1 cellular context compared by ENCODE assay signal in the genomic region with DNA sequence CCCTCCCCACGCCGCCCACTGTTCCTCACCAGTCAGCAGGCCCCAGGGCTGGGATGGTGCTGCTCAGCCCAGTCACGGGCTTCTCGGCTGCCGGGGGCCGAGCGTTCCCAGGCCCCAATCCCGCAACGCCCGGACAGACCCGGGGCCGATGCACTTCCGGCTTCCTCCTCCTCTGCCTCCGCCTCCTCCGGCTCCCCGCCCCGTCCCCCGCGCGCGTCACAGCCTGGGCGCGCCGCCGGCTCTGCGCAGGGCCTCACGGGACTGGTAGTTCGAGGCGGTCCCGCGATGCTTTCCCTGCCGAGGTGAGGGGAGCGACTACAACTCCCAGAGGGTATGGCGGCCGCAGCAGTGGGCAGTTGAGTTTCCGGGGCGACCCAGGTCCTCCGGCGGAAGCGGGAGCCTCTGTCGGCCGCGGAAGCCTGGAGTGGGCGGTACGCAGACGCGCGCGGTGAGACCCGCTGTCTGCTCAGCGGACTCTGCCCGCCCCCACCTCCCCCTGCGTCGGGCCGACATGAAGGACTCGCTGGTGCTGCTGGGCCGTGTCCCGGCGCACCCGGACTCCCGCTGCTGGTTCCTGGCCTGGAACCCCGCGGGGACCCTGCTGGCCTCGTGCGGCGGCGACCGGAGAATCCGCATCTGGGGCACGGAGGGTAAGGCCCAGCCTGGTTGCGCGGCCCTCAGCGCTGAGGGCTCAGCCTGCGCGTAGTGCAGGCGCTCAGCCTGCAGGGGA.
A peak's percentile ranks its signal among the peaks of the same experiment; 100 is the strongest.
TF ChIP-seq lines count a peak whose summit lies in the region.

A gene (plus strand): TSS at position 386 of the 730 bp plus-strand sequence. CDS start 126 bp downstream, at position 512.
A gene with protein sequence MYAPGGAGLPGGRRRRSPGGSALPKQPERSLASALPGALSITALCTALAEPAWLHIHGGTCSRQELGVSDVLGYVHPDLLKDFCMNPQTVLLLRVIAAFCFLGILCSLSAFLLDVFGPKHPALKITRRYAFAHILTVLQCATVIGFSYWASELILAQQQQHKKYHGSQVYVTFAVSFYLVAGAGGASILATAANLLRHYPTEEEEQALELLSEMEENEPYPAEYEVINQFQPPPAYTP (minus strand): TSS at position 158 of the 730 bp plus-strand sequence. CDS start 616 bp downstream, outside the sequence.

TF ChIP-seq in GM12878, 131 proteins besides CTCF, POLR2A, EP300 and RAD21 (continued from another document and continues in another):
- TF ChIP-seq, protein P1, sequence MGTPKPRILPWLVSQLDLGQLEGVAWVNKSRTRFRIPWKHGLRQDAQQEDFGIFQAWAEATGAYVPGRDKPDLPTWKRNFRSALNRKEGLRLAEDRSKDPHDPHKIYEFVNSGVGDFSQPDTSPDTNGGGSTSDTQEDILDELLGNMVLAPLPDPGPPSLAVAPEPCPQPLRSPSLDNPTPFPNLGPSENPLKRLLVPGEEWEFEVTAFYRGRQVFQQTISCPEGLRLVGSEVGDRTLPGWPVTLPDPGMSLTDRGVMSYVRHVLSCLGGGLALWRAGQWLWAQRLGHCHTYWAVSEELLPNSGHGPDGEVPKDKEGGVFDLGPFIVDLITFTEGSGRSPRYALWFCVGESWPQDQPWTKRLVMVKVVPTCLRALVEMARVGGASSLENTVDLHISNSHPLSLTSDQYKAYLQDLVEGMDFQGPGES (IDR thresholded peaks at IDR 0.05), result 0 out of 2 replicates have a peak, but pooled peaks have one; percentile 3
- TF ChIP-seq FOXM1 (IDR thresholded peaks at IDR 0.05; ENCODE audit: low read depth, low read length), result no peak
- peak; percentile 1 to 42; a peak in 3 of 4 replicates for TF ChIP-seq SRF (IDR thresholded peaks at IDR 0.05; ENCODE audit: low read depth in 2 of 2, low read length in 2 of 2)
- TF ChIP-seq SMC3 (IDR thresholded peaks at IDR 0.05; ENCODE audit: borderline replicate concordance, low read length), result no peak
- peak; percentile 64; the same call in 1 of the 2 replicates for TF ChIP-seq ESRRA (IDR thresholded peaks at IDR 0.05; ENCODE audit: low read length)
- no peak for TF ChIP-seq CEBPB (IDR thresholded peaks at IDR 0.05; ENCODE audit: borderline replicate concordance in 1 of 2, low read depth in 2 of 2, low read length in 2 of 2)
- TF ChIP-seq POLR2AphosphoS5 (IDR thresholded peaks at IDR 0.05; ENCODE audit: low read length), result peak; percentile 73; the same call in 1 of the 2 replicates
- no peak for TF ChIP-seq NFIC (IDR thresholded peaks at IDR 0.05; ENCODE audit: low read depth, low read length)
- TF ChIP-seq ASH2L (IDR thresholded peaks at IDR 0.05; ENCODE audit: borderline replicate concordance, low read depth), result no peak
- peak in 1 of 2 experiments; percentile 84; a peak in 3 of 4 replicates for TF ChIP-seq BHLHE40 (IDR thresholded peaks at IDR 0.05; ENCODE audit: borderline replicate concordance in 1 of 2, low read depth in 2 of 2, low read length in 1 of 2)
- peak; percentile 6; the same call in 1 of the 2 replicates for TF ChIP-seq NR2F1 (conservative IDR thresholded peaks at IDR 0.05)
- TF ChIP-seq, protein P2, sequence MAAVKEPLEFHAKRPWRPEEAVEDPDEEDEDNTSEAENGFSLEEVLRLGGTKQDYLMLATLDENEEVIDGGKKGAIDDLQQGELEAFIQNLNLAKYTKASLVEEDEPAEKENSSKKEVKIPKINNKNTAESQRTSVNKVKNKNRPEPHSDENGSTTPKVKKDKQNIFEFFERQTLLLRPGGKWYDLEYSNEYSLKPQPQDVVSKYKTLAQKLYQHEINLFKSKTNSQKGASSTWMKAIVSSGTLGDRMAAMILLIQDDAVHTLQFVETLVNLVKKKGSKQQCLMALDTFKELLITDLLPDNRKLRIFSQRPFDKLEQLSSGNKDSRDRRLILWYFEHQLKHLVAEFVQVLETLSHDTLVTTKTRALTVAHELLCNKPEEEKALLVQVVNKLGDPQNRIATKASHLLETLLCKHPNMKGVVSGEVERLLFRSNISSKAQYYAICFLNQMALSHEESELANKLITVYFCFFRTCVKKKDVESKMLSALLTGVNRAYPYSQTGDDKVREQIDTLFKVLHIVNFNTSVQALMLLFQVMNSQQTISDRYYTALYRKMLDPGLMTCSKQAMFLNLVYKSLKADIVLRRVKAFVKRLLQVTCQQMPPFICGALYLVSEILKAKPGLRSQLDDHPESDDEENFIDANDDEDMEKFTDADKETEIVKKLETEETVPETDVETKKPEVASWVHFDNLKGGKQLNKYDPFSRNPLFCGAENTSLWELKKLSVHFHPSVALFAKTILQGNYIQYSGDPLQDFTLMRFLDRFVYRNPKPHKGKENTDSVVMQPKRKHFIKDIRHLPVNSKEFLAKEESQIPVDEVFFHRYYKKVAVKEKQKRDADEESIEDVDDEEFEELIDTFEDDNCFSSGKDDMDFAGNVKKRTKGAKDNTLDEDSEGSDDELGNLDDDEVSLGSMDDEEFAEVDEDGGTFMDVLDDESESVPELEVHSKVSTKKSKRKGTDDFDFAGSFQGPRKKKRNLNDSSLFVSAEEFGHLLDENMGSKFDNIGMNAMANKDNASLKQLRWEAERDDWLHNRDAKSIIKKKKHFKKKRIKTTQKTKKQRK (IDR thresholded peaks at IDR 0.05; ENCODE audit: low read depth, low read length), result no peak
- TF ChIP-seq TCF12 (IDR thresholded peaks at IDR 0.05; ENCODE audit: low read depth, low read length), result 0 out of 2 replicates have a peak, but pooled peaks have one; percentile 5
- TF ChIP-seq CBFB (IDR thresholded peaks at IDR 0.05; ENCODE audit: low read depth), result 0 out of 2 replicates have a peak, but pooled peaks have one; percentile 37
- no peak for TF ChIP-seq SMAD1 (IDR thresholded peaks at IDR 0.05; ENCODE audit: low read depth, partially characterized antibody)
- TF ChIP-seq, protein P3, sequence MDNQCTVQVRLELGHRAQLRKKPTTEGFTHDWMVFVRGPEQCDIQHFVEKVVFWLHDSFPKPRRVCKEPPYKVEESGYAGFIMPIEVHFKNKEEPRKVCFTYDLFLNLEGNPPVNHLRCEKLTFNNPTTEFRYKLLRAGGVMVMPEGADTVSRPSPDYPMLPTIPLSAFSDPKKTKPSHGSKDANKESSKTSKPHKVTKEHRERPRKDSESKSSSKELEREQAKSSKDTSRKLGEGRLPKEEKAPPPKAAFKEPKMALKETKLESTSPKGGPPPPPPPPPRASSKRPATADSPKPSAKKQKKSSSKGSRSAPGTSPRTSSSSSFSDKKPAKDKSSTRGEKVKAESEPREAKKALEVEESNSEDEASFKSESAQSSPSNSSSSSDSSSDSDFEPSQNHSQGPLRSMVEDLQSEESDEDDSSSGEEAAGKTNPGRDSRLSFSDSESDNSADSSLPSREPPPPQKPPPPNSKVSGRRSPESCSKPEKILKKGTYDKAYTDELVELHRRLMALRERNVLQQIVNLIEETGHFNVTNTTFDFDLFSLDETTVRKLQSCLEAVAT (IDR thresholded peaks at IDR 0.05), result no peak
- TF ChIP-seq HDAC6 (IDR thresholded peaks at IDR 0.05; ENCODE audit: unreplicated experiment), result no peak
- peak; percentile 60 for TF ChIP-seq SMAD5 (IDR thresholded peaks at IDR 0.05; ENCODE audit: low read depth)
- TF ChIP-seq POLR2AphosphoS2 (IDR thresholded peaks at IDR 0.05; ENCODE audit: low read depth, low read length), result peak; percentile 51; the same call in 1 of the 2 replicates
- peak; percentile 78 for TF ChIP-seq RUNX3 (IDR thresholded peaks at IDR 0.05; ENCODE audit: low read length)
- TF ChIP-seq MYC (IDR thresholded peaks at IDR 0.05; ENCODE audit: insufficient read depth, insufficient read length, insufficient replicate concordance, low read length, severe bottlenecking), result peak; percentile 20
- TF ChIP-seq ATF7 (IDR thresholded peaks at IDR 0.05; ENCODE audit: low read depth), result no peak; the same call in none of the 2 replicates
- peak; percentile 78 for TF ChIP-seq BRCA1 (IDR thresholded peaks at IDR 0.05; ENCODE audit: low read depth, low read length)
- TF ChIP-seq, protein P4, sequence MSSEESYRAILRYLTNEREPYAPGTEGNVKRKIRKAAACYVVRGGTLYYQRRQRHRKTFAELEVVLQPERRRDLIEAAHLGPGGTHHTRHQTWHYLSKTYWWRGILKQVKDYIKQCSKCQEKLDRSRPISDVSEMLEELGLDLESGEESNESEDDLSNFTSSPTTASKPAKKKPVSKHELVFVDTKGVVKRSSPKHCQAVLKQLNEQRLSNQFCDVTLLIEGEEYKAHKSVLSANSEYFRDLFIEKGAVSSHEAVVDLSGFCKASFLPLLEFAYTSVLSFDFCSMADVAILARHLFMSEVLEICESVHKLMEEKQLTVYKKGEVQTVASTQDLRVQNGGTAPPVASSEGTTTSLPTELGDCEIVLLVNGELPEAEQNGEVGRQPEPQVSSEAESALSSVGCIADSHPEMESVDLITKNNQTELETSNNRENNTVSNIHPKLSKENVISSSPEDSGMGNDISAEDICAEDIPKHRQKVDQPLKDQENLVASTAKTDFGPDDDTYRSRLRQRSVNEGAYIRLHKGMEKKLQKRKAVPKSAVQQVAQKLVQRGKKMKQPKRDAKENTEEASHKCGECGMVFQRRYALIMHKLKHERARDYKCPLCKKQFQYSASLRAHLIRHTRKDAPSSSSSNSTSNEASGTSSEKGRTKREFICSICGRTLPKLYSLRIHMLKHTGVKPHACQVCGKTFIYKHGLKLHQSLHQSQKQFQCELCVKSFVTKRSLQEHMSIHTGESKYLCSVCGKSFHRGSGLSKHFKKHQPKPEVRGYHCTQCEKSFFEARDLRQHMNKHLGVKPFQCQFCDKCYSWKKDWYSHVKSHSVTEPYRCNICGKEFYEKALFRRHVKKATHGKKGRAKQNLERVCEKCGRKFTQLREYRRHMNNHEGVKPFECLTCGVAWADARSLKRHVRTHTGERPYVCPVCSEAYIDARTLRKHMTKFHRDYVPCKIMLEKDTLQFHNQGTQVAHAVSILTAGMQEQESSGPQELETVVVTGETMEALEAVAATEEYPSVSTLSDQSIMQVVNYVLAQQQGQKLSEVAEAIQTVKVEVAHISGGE (CRISPR knock-in tag; IDR thresholded peaks at IDR 0.05), result no peak
- peak; percentile 99 for TF ChIP-seq CHD2 (IDR thresholded peaks at IDR 0.05; ENCODE audit: borderline replicate concordance, low read depth, low read length)
- no peak for TF ChIP-seq CHD4 (IDR thresholded peaks at IDR 0.05)
- no peak for TF ChIP-seq ZNF274 (IDR thresholded peaks at IDR 0.05; ENCODE audit: insufficient read depth, insufficient read length)
- no peak for TF ChIP-seq KDM1A (IDR thresholded peaks at IDR 0.05; ENCODE audit: borderline replicate concordance)
- no peak; the same call in 1 of the 2 replicates for TF ChIP-seq ZNF384 (IDR thresholded peaks at IDR 0.05; ENCODE audit: borderline replicate concordance, low read depth, low read length)
- TF ChIP-seq STAT1 (conservative IDR thresholded peaks at IDR 0.05), result peak; percentile 77; the same call in 1 of the 2 replicates
- TF ChIP-seq, protein P5, sequence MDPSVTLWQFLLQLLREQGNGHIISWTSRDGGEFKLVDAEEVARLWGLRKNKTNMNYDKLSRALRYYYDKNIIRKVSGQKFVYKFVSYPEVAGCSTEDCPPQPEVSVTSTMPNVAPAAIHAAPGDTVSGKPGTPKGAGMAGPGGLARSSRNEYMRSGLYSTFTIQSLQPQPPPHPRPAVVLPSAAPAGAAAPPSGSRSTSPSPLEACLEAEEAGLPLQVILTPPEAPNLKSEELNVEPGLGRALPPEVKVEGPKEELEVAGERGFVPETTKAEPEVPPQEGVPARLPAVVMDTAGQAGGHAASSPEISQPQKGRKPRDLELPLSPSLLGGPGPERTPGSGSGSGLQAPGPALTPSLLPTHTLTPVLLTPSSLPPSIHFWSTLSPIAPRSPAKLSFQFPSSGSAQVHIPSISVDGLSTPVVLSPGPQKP (IDR thresholded peaks at IDR 0.05; ENCODE audit: low read depth, low read length), result peak; percentile 79
- 0 out of 2 replicates have a peak, but pooled peaks have one; percentile 7 for TF ChIP-seq TCF3 (IDR thresholded peaks at IDR 0.05; ENCODE audit: borderline replicate concordance, insufficient read depth, low read depth, low read length)
- peak; percentile 98 for TF ChIP-seq CREB1 (IDR thresholded peaks at IDR 0.05; ENCODE audit: low read depth)
- TF ChIP-seq, protein P6, sequence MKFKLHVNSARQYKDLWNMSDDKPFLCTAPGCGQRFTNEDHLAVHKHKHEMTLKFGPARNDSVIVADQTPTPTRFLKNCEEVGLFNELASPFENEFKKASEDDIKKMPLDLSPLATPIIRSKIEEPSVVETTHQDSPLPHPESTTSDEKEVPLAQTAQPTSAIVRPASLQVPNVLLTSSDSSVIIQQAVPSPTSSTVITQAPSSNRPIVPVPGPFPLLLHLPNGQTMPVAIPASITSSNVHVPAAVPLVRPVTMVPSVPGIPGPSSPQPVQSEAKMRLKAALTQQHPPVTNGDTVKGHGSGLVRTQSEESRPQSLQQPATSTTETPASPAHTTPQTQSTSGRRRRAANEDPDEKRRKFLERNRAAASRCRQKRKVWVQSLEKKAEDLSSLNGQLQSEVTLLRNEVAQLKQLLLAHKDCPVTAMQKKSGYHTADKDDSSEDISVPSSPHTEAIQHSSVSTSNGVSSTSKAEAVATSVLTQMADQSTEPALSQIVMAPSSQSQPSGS (IDR thresholded peaks at IDR 0.05; ENCODE audit: low read length), result no peak
- TF ChIP-seq SREBF1 (IDR thresholded peaks at IDR 0.05; ENCODE audit: low read length), result peak; percentile 88
- peak; percentile 80 for TF ChIP-seq LARP7 (IDR thresholded peaks at IDR 0.05)
- TF ChIP-seq RAD51 (IDR thresholded peaks at IDR 0.05), result no peak
- TF ChIP-seq DPF2 (IDR thresholded peaks at IDR 0.05), result peak; percentile 79
- no peak for TF ChIP-seq EED (IDR thresholded peaks at IDR 0.05; ENCODE audit: low read depth)
- peak; percentile 33; the same call in 1 of the 2 replicates for TF ChIP-seq FOXK2 (IDR thresholded peaks at IDR 0.05)
- peak; percentile 98 for TF ChIP-seq CREM (IDR thresholded peaks at IDR 0.05; ENCODE audit: low read depth)
- peak in 1 of 2 experiments; percentile 72; a peak in 2 of 3 replicates for TF ChIP-seq EGR1 (IDR thresholded peaks at IDR 0.05; ENCODE audit: borderline replicate concordance in 1 of 2, low read depth in 2 of 2, low read length in 2 of 2)
